10 cellular contexts compared by ENCODE assay signal in the genomic region with DNA sequence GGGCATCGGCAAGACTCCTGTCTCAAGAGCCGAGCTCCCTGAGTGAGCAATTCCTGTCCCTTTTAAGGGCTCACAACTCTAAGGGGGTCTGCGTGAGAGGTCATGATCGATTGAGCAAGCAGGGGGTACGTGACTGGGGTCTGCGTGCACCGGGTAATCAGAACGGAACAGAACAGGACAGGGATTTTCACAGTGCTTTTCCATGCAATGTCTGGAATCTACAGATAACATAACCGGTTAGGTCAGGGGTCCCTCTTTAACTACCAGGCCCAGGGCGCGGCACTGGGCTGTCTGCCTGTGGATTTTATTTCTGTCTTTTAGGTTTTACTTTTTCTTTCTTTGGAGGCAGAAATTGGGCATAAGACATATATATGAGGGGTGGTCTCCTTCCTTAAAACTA. TPM values are rescaled to one million over a fixed set of nuclear protein-coding genes. Genes with fewer than 3 reads are reported as not detected.
DNase-seq lines count a peak whose midpoint lies in the region; ATAC-seq and TF ChIP-seq lines count a peak whose summit lies in the region.
"Not testable (repeated sequence)": the region's sequence is repeated elsewhere in the genome, so short reads cannot be mapped to it uniquely, and the experiment has no call there.
"Had no signal": no experiment of that assay in that cellular context is flagged by ENCODE, and none has a peak within 500 bp of the region (broad histone marks: within the 10 kb centered on the region; RNA-seq: fewer than 3 reads in every experiment).

No MANE protein-coding gene starts in this region.

- H3K27ac Mint-ChIP-seq in activated CD8-positive, alpha-beta T cell treated with anti-CD3 and anti-CD28 coated beads for 36 hours, result peak overlapping the region; percentile 87
- peak overlapping the region; percentile 78 for H3K27ac Mint-ChIP-seq in activated naive CD8-positive, alpha-beta T cell treated with anti-CD3 and anti-CD28 coated beads, Interleukin-2, amount 50 U/mL, for 24 hours
- peak overlapping the region in 5 of 9 donors; percentile 51 to 100 (median 88) for H3K27ac Mint-ChIP-seq in naive thymus-derived CD4-positive, alpha-beta T cell

- not testable (repeated sequence) for DNase-seq in Peyer's patch; activated CD8-positive, alpha-beta T cell treated with anti-CD3 and anti-CD28 coated beads for 36 hours; activated naive CD8-positive, alpha-beta T cell treated with anti-CD3 and anti-CD28 coated beads, Interleukin-2, amount 50 U/mL, for 24 hours; naive thymus-derived CD4-positive, alpha-beta T cell; spleen
- DNase-seq in Right ventricle myocardium inferior (ENCODE audit: missing footprints), result peak; percentile 33

- peaks cover 0 to 29% (median 8%) of the 10 kb centered on the region in 4 donors for H3K4me1 ChIP-seq in Peyer's patch
- not testable (repeated sequence) for H3K4me1 ChIP-seq in naive thymus-derived CD4-positive, alpha-beta T cell (ENCODE audit: control insufficient read depth in 2 of 2, insufficient read depth in 2 of 2, low read length in 2 of 2)
- H3K4me1 ChIP-seq in spleen, result peaks cover 17 to 99% (median 71%) of the 10 kb centered on the region in 6 donors

- in situ Hi-C loops in GM18951 (cut with MboI; ENCODE audit: low sequenced_read_pairs, unreplicated experiment), result not testable (repeated sequence)

- H3K4me1 Mint-ChIP-seq in activated CD8-positive, alpha-beta T cell treated with anti-CD3 and anti-CD28 coated beads for 36 hours (ENCODE audit: low read depth), result peaks cover 30% of the 10 kb centered on the region
- peaks cover 44% of the 10 kb centered on the region for H3K4me1 Mint-ChIP-seq in activated naive CD8-positive, alpha-beta T cell treated with anti-CD3 and anti-CD28 coated beads, Interleukin-2, amount 50 U/mL, for 24 hours
- H3K4me1 Mint-ChIP-seq in naive thymus-derived CD4-positive, alpha-beta T cell, result peaks cover 6 to 54% (median 25%) of the 10 kb centered on the region in 7 donors

- not testable (repeated sequence) for H3K36me3 Mint-ChIP-seq in activated CD8-positive, alpha-beta T cell treated with anti-CD3 and anti-CD28 coated beads for 36 hours (ENCODE audit: low read depth); activated naive CD8-positive, alpha-beta T cell treated with anti-CD3 and anti-CD28 coated beads, Interleukin-2, amount 50 U/mL, for 24 hours (ENCODE audit: low read depth)
- peaks cover 0 to 13% (median 0%) of the 10 kb centered on the region in 5 donors for H3K36me3 Mint-ChIP-seq in naive thymus-derived CD4-positive, alpha-beta T cell

- not testable (repeated sequence) for H3K36me3 ChIP-seq in Peyer's patch; naive thymus-derived CD4-positive, alpha-beta T cell (ENCODE audit: control insufficient read depth in 2 of 3, insufficient read depth in 3 of 3, low read length in 3 of 3)
- H3K36me3 ChIP-seq in spleen, result peaks cover 0 to 10% (median 0%) of the 10 kb centered on the region in 6 donors

- H3K27me3 ChIP-seq in Peyer's patch; naive thymus-derived CD4-positive, alpha-beta T cell (ENCODE audit: control insufficient read depth in 2 of 2, insufficient read depth in 2 of 2, low read length in 2 of 2); spleen (replicated peaks in 1 of 7): not testable (repeated sequence)

- H3K9me3 Mint-ChIP-seq in activated CD8-positive, alpha-beta T cell treated with anti-CD3 and anti-CD28 coated beads for 36 hours; activated naive CD8-positive, alpha-beta T cell treated with anti-CD3 and anti-CD28 coated beads, Interleukin-2, amount 50 U/mL, for 24 hours; naive thymus-derived CD4-positive, alpha-beta T cell: not testable (repeated sequence)

- not testable (repeated sequence) for TF ChIP-seq CTCF in Peyer's patch (IDR thresholded peaks at IDR 0.05); activated CD8-positive, alpha-beta T cell treated with anti-CD3 and anti-CD28 coated beads for 36 hours (IDR thresholded peaks at IDR 0.05); spleen (IDR thresholded peaks at IDR 0.05 in 8 of 11, conservative IDR thresholded peaks at IDR 0.05 in 3 of 11)

- POLR2A ChIA-PET in activated CD8-positive, alpha-beta T cell treated with anti-CD3 and anti-CD28 coated beads for 36 hours (lab: Charles Lee), result interaction anchor here (0.9 to 2.9 kb wide), 2 partner anchors 15 to 88 kb away, joined by 3 to 11 read pairs; no protein-coding TSS in a partner anchor
- POLR2A ChIA-PET in naive thymus-derived CD4-positive, alpha-beta T cell (lab: Charles Lee), result interaction anchor here (2.0 kb wide), 1 partner anchor 88 kb away, joined by 10 read pairs; no protein-coding TSS in a partner anchor

- ATAC-seq in activated CD8-positive, alpha-beta T cell treated with anti-CD3 and anti-CD28 coated beads for 36 hours; activated naive CD8-positive, alpha-beta T cell treated with anti-CD3 and anti-CD28 coated beads, Interleukin-2, amount 50 U/mL, for 24 hours; Right ventricle myocardium inferior; naive thymus-derived CD4-positive, alpha-beta T cell: not testable (repeated sequence)

- intact Hi-C loops in activated CD8-positive, alpha-beta T cell treated with anti-CD3 and anti-CD28 coated beads for 36 hours (cut with micrococcal nuclease); Right ventricle myocardium inferior (cut with DNase I); spleen (cut with DNase I; ENCODE audit: low total_unique reads): not testable (repeated sequence)
- intact Hi-C loops in naive thymus-derived CD4-positive, alpha-beta T cell (cut with micrococcal nuclease), result loop anchor here in 1 of 2 donors (10.0 kb wide), 1 partner anchor 569 kb away; the partner anchor contains the start of gene PIM3

- H3K9me3 ChIP-seq in Peyer's patch; naive thymus-derived CD4-positive, alpha-beta T cell (ENCODE audit: control insufficient read depth in 2 of 3, low read length in 3 of 3); spleen: not testable (repeated sequence)

- peak; percentile 17 for TF ChIP-seq POLR2A in GM18951 (IDR thresholded peaks at IDR 0.05; ENCODE audit: extremely low read depth, insufficient read depth, insufficient read length)
- not testable (repeated sequence) for TF ChIP-seq POLR2A in Peyer's patch (IDR thresholded peaks at IDR 0.05); spleen (IDR thresholded peaks at IDR 0.05)

- peak overlapping the region; percentile 89 for H3K4me3 Mint-ChIP-seq in activated CD8-positive, alpha-beta T cell treated with anti-CD3 and anti-CD28 coated beads for 36 hours
- H3K4me3 Mint-ChIP-seq in activated naive CD8-positive, alpha-beta T cell treated with anti-CD3 and anti-CD28 coated beads, Interleukin-2, amount 50 U/mL, for 24 hours, result peak overlapping the region; percentile 88
- H3K4me3 Mint-ChIP-seq in naive thymus-derived CD4-positive, alpha-beta T cell, result peak overlapping the region in 6 of 10 donors; percentile 12 to 96 (median 38)

- H3K27ac ChIP-seq in Peyer's patch (peak overlapping the region; percentile 32 to 100 (median 52)), spleen (peak overlapping the region; percentile 69 to 100 (median 99))
- H3K27ac ChIP-seq in naive thymus-derived CD4-positive, alpha-beta T cell (ENCODE audit: low read depth, low read length), result not testable (repeated sequence)

- H3K27me3 Mint-ChIP-seq in activated CD8-positive, alpha-beta T cell treated with anti-CD3 and anti-CD28 coated beads for 36 hours; activated naive CD8-positive, alpha-beta T cell treated with anti-CD3 and anti-CD28 coated beads, Interleukin-2, amount 50 U/mL, for 24 hours; naive thymus-derived CD4-positive, alpha-beta T cell: not testable (repeated sequence)

- CTCF ChIA-PET in activated CD8-positive, alpha-beta T cell treated with anti-CD3 and anti-CD28 coated beads for 36 hours (lab: Charles Lee), result interaction anchor here (1.4 to 3.3 kb wide), 2 partner anchors 8 to 12 kb away, joined by 6 to 19 read pairs; partner anchors contain the start of genes KLHDC7B and SCO2
- CTCF ChIA-PET in naive thymus-derived CD4-positive, alpha-beta T cell (lab: Charles Lee), result not testable (repeated sequence)

- not testable (repeated sequence) for H3K4me3 ChIP-seq in Peyer's patch; naive thymus-derived CD4-positive, alpha-beta T cell (ENCODE audit: low read length); spleen

- WGBS in spleen, 5 donors, result 62 to 87% (median 85%) methylated on average over 11 of the region's 11 CpGs

RNA-seq across cellular contexts. Expression of gene TYMP, which starts 3.6 kb away (rescaled TPM):
- total RNA-seq in Peyer's patch (10 to 100 TPM; 53.5 to 93.9 (median 88.3) TPM), Right ventricle myocardium inferior (15.5 TPM), spleen (100 to 1,000 TPM in 6 of 7 donors, 10 to 100 TPM in 1; 73.7 to 284 (median 152) TPM)
- 10 to 100 TPM; 24.2 to 24.7 TPM for total RNA-seq in activated CD8-positive, alpha-beta T cell treated with anti-CD3 and anti-CD28 coated beads for 36 hours
- total RNA-seq in naive thymus-derived CD4-positive, alpha-beta T cell, result 100 to 1,000 TPM in 2 of 5 experiments, 10 to 100 TPM in 1, 1 to 10 TPM in 2; 5.4 to 161 (median 20.4) TPM
- polyA plus RNA-seq in naive thymus-derived CD4-positive, alpha-beta T cell, result 1 to 10 TPM; 2.7 to 2.8 TPM
- polyA plus RNA-seq in spleen, result 100 to 1,000 TPM in 1 of 3 donors, 10 to 100 TPM in 2; 88.3 to 166 (median 92.3) TPM

RNA-seq across cellular contexts. Expression of gene SCO2, which starts 8.0 kb away (rescaled TPM):
- 1 to 10 TPM in 3 of 4 donors, not detected in 1; 1.2 to 6.3 (median 4.5) TPM for total RNA-seq in Peyer's patch
- 1 to 10 TPM in 1 of 2 experiments, not detected in 1; 2.7 TPM for total RNA-seq in activated CD8-positive, alpha-beta T cell treated with anti-CD3 and anti-CD28 coated beads for 36 hours
- total RNA-seq in Right ventricle myocardium inferior, result not detected
- total RNA-seq in naive thymus-derived CD4-positive, alpha-beta T cell, result 10 to 100 TPM in 1 of 5 experiments, 1 to 10 TPM in 4; 2.2 to 12.0 (median 5.5) TPM
- polyA plus RNA-seq in naive thymus-derived CD4-positive, alpha-beta T cell, result 1 to 10 TPM; 4.9 to 9.4 TPM
- 1 to 10 TPM in 6 of 7 donors, not detected in 1; 1.2 to 7.4 (median 5.0) TPM for total RNA-seq in spleen
- 10 to 100 TPM in 2 of 3 donors, 1 to 10 TPM in 1; 4.4 to 12.7 (median 12.0) TPM for polyA plus RNA-seq in spleen

RNA-seq across cellular contexts. Expression of gene KLHDC7B, which starts 12.3 kb away (rescaled TPM):
- total RNA-seq in Peyer's patch (1 to 10 TPM in 1 of 4 donors, not detected in 3; 1.1 TPM), Right ventricle myocardium inferior (not detected), spleen (1 to 10 TPM; 2.6 to 5.0 (median 3.4) TPM)
- total RNA-seq in activated CD8-positive, alpha-beta T cell treated with anti-CD3 and anti-CD28 coated beads for 36 hours, result 1 to 10 TPM; 5.8 to 6.8 TPM
- total RNA-seq in naive thymus-derived CD4-positive, alpha-beta T cell, result 10 to 100 TPM in 1 of 5 experiments, 1 to 10 TPM in 4; 4.4 to 17.2 (median 6.8) TPM
- polyA plus RNA-seq in naive thymus-derived CD4-positive, alpha-beta T cell, result 10 to 100 TPM in 1 of 2 donors, 1 to 10 TPM in 1; 7.8 to 10.0 TPM
- 1 to 10 TPM; 2.6 to 3.8 (median 3.5) TPM for polyA plus RNA-seq in spleen
- total RNA-seq: dermis blood vessel endothelial cell, endothelial cell of umbilical vein, left ventricle myocardium superior had no signal
- polyA plus RNA-seq: endothelial cell of umbilical vein had no signal

RNA-seq across cellular contexts. Expression of gene NCAPH2, which starts 25.4 kb away (rescaled TPM):
- 10 to 100 TPM; 34.0 to 85.8 (median 41.2) TPM for total RNA-seq in Peyer's patch
- total RNA-seq in activated CD8-positive, alpha-beta T cell treated with anti-CD3 and anti-CD28 coated beads for 36 hours, result 100 to 1,000 TPM; 121 to 126 TPM
- total RNA-seq in Right ventricle myocardium inferior, result 26.7 TPM
- 100 to 1,000 TPM in 2 of 5 experiments, 10 to 100 TPM in 3; 74.3 to 135 (median 91.1) TPM for total RNA-seq in naive thymus-derived CD4-positive, alpha-beta T cell
- 10 to 100 TPM; 37.8 to 46.6 TPM for polyA plus RNA-seq in naive thymus-derived CD4-positive, alpha-beta T cell
- total RNA-seq in spleen, result 10 to 100 TPM; 33.9 to 48.0 (median 38.1) TPM
- 10 to 100 TPM; 31.4 to 43.1 (median 35.0) TPM for polyA plus RNA-seq in spleen

RNA-seq across cellular contexts. Expression of gene LMF2, which starts 25.9 kb away (rescaled TPM):
- total RNA-seq in Peyer's patch, result 10 to 100 TPM; 68.5 to 94.9 (median 83.3) TPM
- 10 to 100 TPM; 48.0 to 48.8 TPM for total RNA-seq in activated CD8-positive, alpha-beta T cell treated with anti-CD3 and anti-CD28 coated beads for 36 hours
- total RNA-seq in Right ventricle myocardium inferior, result 24.9 TPM
- 100 to 1,000 TPM; 101 to 133 (median 118) TPM for total RNA-seq in naive thymus-derived CD4-positive, alpha-beta T cell
- 10 to 100 TPM; 15.0 to 25.5 TPM for polyA plus RNA-seq in naive thymus-derived CD4-positive, alpha-beta T cell
- total RNA-seq in spleen, result 10 to 100 TPM; 62.5 to 81.1 (median 72.2) TPM
- 10 to 100 TPM; 36.6 to 71.2 (median 45.0) TPM for polyA plus RNA-seq in spleen

Comparison
In these comparisons a context has a peak if more than half of its experiments do, and no peak if none do; other contexts are left out.
1. H3K4me3 Mint-ChIP-seq: peak in every context shown above with its lines; median percentile 89 in activated CD8-positive, alpha-beta T cell treated with anti-CD3 and anti-CD28 coated beads for 36 hours; 88 in activated naive CD8-positive, alpha-beta T cell treated with anti-CD3 and anti-CD28 coated beads, Interleukin-2, amount 50 U/mL, for 24 hours; 38 in naive thymus-derived CD4-positive, alpha-beta T cell.